Comparison of ENCODE assay signal across 1 cellular context in the genomic region with DNA sequence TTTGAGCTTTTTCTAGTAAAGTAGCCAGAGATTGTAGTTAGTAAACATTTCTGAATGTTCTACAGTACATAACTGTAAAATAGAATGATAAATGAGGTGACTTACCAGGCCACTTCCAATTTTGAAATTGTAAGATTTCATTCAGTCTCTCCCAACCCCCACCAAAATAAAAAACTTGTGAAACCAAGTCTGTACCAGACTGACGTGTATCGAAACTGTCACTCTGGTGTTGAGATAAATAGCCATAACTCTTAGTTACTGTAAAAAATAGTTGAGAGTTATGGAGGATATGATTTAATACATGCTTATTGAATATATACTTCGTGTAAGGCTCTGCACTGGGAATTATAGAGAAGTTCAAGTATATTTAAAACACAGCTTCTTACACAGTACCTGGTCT.
TF ChIP-seq lines count a peak whose summit lies in the region.

No MANE protein-coding gene starts in this region.

TF ChIP-seq in SK-N-SH treated with all-trans-retinoic acid at 6 μM for 48 hours, 23 proteins besides CTCF, POLR2A, EP300 and RAD21 (continued from another document):
- TF ChIP-seq, protein P1, sequence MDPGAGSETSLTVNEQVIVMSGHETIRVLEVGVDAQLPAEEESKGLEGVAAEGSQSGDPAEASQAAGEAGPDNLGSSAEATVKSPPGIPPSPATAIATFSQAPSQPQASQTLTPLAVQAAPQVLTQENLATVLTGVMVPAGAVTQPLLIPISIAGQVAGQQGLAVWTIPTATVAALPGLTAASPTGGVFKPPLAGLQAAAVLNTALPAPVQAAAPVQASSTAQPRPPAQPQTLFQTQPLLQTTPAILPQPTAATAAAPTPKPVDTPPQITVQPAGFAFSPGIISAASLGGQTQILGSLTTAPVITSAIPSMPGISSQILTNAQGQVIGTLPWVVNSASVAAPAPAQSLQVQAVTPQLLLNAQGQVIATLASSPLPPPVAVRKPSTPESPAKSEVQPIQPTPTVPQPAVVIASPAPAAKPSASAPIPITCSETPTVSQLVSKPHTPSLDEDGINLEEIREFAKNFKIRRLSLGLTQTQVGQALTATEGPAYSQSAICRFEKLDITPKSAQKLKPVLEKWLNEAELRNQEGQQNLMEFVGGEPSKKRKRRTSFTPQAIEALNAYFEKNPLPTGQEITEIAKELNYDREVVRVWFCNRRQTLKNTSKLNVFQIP (CRISPR knock-in tag; IDR thresholded peaks at IDR 0.05; ENCODE audit: borderline replicate concordance, low read depth) = no peak
- TF ChIP-seq, protein P2, sequence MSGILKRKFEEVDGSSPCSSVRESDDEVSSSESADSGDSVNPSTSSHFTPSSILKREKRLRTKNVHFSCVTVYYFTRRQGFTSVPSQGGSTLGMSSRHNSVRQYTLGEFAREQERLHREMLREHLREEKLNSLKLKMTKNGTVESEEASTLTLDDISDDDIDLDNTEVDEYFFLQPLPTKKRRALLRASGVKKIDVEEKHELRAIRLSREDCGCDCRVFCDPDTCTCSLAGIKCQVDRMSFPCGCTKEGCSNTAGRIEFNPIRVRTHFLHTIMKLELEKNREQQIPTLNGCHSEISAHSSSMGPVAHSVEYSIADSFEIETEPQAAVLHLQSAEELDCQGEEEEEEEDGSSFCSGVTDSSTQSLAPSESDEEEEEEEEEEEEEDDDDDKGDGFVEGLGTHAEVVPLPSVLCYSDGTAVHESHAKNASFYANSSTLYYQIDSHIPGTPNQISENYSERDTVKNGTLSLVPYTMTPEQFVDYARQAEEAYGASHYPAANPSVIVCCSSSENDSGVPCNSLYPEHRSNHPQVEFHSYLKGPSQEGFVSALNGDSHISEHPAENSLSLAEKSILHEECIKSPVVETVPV (CRISPR knock-in tag; IDR thresholded peaks at IDR 0.05) = no peak
